8 cellular contexts compared by ENCODE assay signal in genomic region chr1:42957229-42957879, GRCh38. TPM values are rescaled to one million over a fixed set of nuclear protein-coding genes. Genes with fewer than 3 reads are reported as not detected.
DNase-seq lines count a peak whose midpoint lies in the region; ATAC-seq and TF ChIP-seq lines count a peak whose summit lies in the region.

No MANE protein-coding gene starts in this region.

- H2BK15ac ChIP-seq in neuronal stem cell (ENCODE audit: low read length): no peak overlapping the region

- DNase-seq in DND-41 (peak; percentile 20), endodermal cell (no peak), neuronal stem cell (ENCODE audit: low spot score) (no peak), NCI-H2171 (lab: John Stamatoyannopoulos, UW) (no peak), mucosa of gallbladder (ENCODE audit: low spot score) (no peak)
- no peak for DNase-seq in stimulated activated CD4-positive, alpha-beta T cell treated with anti-CD3 and anti-CD28 coated beads, Interleukin-15, amount 100 ng/mL, for 24 hours

- H3K18ac ChIP-seq in neuronal stem cell (ENCODE audit: low read length): peak overlapping the region; percentile 89

- peaks cover 13% of the 10 kb centered on the region for H3K27me3 Mint-ChIP-seq in endodermal cell (ENCODE audit: insufficient read depth)

- H3K4me3 ChIP-seq in DND-41 (ENCODE audit: low read depth in 1 of 2, low read length in 2 of 2) (peak overlapping the region; percentile 54 to 93), OCI-LY3 (ENCODE audit: low read length) (peak overlapping the region; percentile 95), endodermal cell (ENCODE audit: low read length) (peak overlapping the region; percentile 91), neuronal stem cell (ENCODE audit: low read length in 2 of 2) (peak overlapping the region; percentile 83 to 99)

- H3K36me3 ChIP-seq in DND-41 (ENCODE audit: insufficient read depth, low read length) (peaks cover 52% of the 10 kb centered on the region), OCI-LY3 (replicated peaks; ENCODE audit: low read depth, low read length) (peaks cover 16% of the 10 kb centered on the region), endodermal cell (ENCODE audit: control insufficient read depth, insufficient read depth, low read length) (peaks cover 10% of the 10 kb centered on the region), neuronal stem cell (replicated peaks in 1 of 2; ENCODE audit: control insufficient read depth in 2 of 2, insufficient read depth in 2 of 2, low read length in 2 of 2) (peaks cover 27 to 47% of the 10 kb centered on the region in 2 donors)

- peak overlapping the region; percentile 78 for H2BK5ac ChIP-seq in neuronal stem cell (ENCODE audit: low read length)

- no peak overlapping the region for H3K4ac ChIP-seq in neuronal stem cell (ENCODE audit: low read length)

- no peak overlapping the region for H4K8ac ChIP-seq in neuronal stem cell (ENCODE audit: low read depth, low read length)

- H4K20me1 ChIP-seq in DND-41 (ENCODE audit: insufficient read depth, low read length) (peaks cover 55% of the 10 kb centered on the region), OCI-LY3 (ENCODE audit: insufficient read depth, low read length) (peaks cover 50% of the 10 kb centered on the region)

- peak overlapping the region; percentile 84 for H3K27ac Mint-ChIP-seq in endodermal cell

- H3K27ac ChIP-seq in DND-41 (ENCODE audit: low read length) (peak overlapping the region; percentile 60), OCI-LY3 (ENCODE audit: low read length) (no peak overlapping the region), endodermal cell (ENCODE audit: low read depth, low read length) (peak overlapping the region; percentile 36), neuronal stem cell (replicated peaks; ENCODE audit: low read length) (no peak overlapping the region)

- peak overlapping the region; percentile 34; the same call in 1 of the 2 replicates for H2AFZ ChIP-seq in DND-41 (ENCODE audit: low read depth, low read length)
- no peak overlapping the region for H2AFZ ChIP-seq in OCI-LY3 (ENCODE audit: low read depth, low read length)
- H2AFZ ChIP-seq in neuronal stem cell (ENCODE audit: low read length): no peak overlapping the region

- no peak overlapping the region for H4K91ac ChIP-seq in neuronal stem cell (ENCODE audit: low read depth, low read length, poor library complexity)

- WGBS in endodermal cell (ENCODE audit: insufficient coverage in 1 of 2, insufficient read length in 1 of 2), 2 experiments: 3 to 7% methylated on average over 9 to 26 of the region's 26 CpGs
- no CpG with 5 or more reads among the region's 26 CpGs for WGBS in neuronal stem cell (ENCODE audit: extremely low coverage in 2 of 2, insufficient read length in 2 of 2, insufficient replicate concordance in 1 of 2), 2 donors

- H3K4me2 ChIP-seq in DND-41 (ENCODE audit: insufficient read depth, low read length): peak overlapping the region; percentile 69
- peak overlapping the region; percentile 96 for H3K4me2 ChIP-seq in OCI-LY3 (ENCODE audit: low read length)
- H3K4me2 ChIP-seq in neuronal stem cell (ENCODE audit: insufficient read depth, low read length, poor library complexity, severe bottlenecking): peak overlapping the region; percentile 51

- H3K23ac ChIP-seq in neuronal stem cell (ENCODE audit: low read depth, low read length, poor library complexity): peak overlapping the region; percentile 22

- H3K79me2 ChIP-seq in DND-41 (ENCODE audit: insufficient read depth, low read length) (peaks cover 69% of the 10 kb centered on the region), OCI-LY3 (ENCODE audit: low read length) (peaks cover 59% of the 10 kb centered on the region)

- no peaks in the 10 kb centered on the region for H3K9me3 ChIP-seq in DND-41 (ENCODE audit: insufficient read depth, low read length, severe bottlenecking)
- H3K9me3 ChIP-seq in OCI-LY3 (ENCODE audit: insufficient read depth, low read length): no peaks in the 10 kb centered on the region
- H3K9me3 ChIP-seq in endodermal cell (ENCODE audit: control insufficient read depth, low read length): no peaks in the 10 kb centered on the region
- H3K9me3 ChIP-seq in neuronal stem cell (replicated peaks in 1 of 2; ENCODE audit: control insufficient read depth in 2 of 2, insufficient read depth in 1 of 2, low read depth in 1 of 2, low read length in 2 of 2): no peaks in the 10 kb centered on the region

- peaks cover 32% of the 10 kb centered on the region for H3K4me1 Mint-ChIP-seq in endodermal cell

- peaks cover 2% of the 10 kb centered on the region for H3K79me1 ChIP-seq in neuronal stem cell (ENCODE audit: low read depth, low read length)

- H3K4me3 Mint-ChIP-seq in endodermal cell: peak overlapping the region; percentile 84

- no peaks in the 10 kb centered on the region for H3K9me3 Mint-ChIP-seq in endodermal cell

- H2BK12ac ChIP-seq in neuronal stem cell (ENCODE audit: low read length): no peak overlapping the region

- H2BK120ac ChIP-seq in neuronal stem cell (ENCODE audit: low read depth, low read length): no peak overlapping the region

- H3K14ac ChIP-seq in neuronal stem cell (ENCODE audit: low read length): peak overlapping the region; percentile 31

- ATAC-seq in DND-41 (ENCODE audit: insufficient read depth, low read depth): no peak
- no peak for ATAC-seq in HG02610 (IDR thresholded peaks at IDR 0.05; ENCODE audit: unreplicated experiment)

- no peak for TF ChIP-seq CTCF in DND-41 (IDR thresholded peaks at IDR 0.05; ENCODE audit: borderline replicate concordance, extremely low read depth, low read length, poor library complexity, severe bottlenecking)
- TF ChIP-seq CTCF in OCI-LY3 (IDR thresholded peaks at IDR 0.05; ENCODE audit: low read depth, low read length): no peak
- TF ChIP-seq CTCF in endodermal cell (conservative IDR thresholded peaks at IDR 0.05): no peak

- H3K9ac ChIP-seq in DND-41 (ENCODE audit: low read depth, low read length) (peak overlapping the region; percentile 92), OCI-LY3 (ENCODE audit: low read length) (peak overlapping the region; percentile 80), endodermal cell (ENCODE audit: extremely low read depth, low read length, poor library complexity, severe bottlenecking) (peak overlapping the region; percentile 72), neuronal stem cell (ENCODE audit: low read depth, low read length, poor library complexity) (peak overlapping the region; percentile 93)

- peaks cover 26% of the 10 kb centered on the region for H3K27me3 ChIP-seq in DND-41 (ENCODE audit: insufficient read depth, low read length, poor library complexity)
- no peaks in the 10 kb centered on the region; the same call in 1 of the 2 replicates for H3K27me3 ChIP-seq in OCI-LY3 (ENCODE audit: low read depth, low read length)
- peaks cover 18% of the 10 kb centered on the region for H3K27me3 ChIP-seq in endodermal cell (ENCODE audit: control insufficient read depth, insufficient read depth, low read length, poor library complexity, severe bottlenecking)
- H3K27me3 ChIP-seq in neuronal stem cell (ENCODE audit: control insufficient read depth in 3 of 3, insufficient read depth in 3 of 3, low read depth in 1 of 3, low read length in 3 of 3): no peaks in the 10 kb centered on the region

- H3K36me3 Mint-ChIP-seq in endodermal cell (ENCODE audit: low read depth): peaks cover 19% of the 10 kb centered on the region

- H2AK5ac ChIP-seq in neuronal stem cell (ENCODE audit: low read depth, low read length): peak overlapping the region; percentile 42

- H3K4me1 ChIP-seq in DND-41 (ENCODE audit: insufficient read depth, low read length) (peaks cover 55% of the 10 kb centered on the region), OCI-LY3 (ENCODE audit: low read length) (peaks cover 22% of the 10 kb centered on the region), endodermal cell (ENCODE audit: control insufficient read depth, insufficient read depth, low read length) (no peaks in the 10 kb centered on the region), neuronal stem cell (ENCODE audit: control insufficient read depth in 2 of 2, insufficient read depth in 1 of 2, low read depth in 1 of 2, low read length in 2 of 2) (peaks cover 47 to 57% of the 10 kb centered on the region in 2 donors)

RNA-seq across cellular contexts. Expression of gene SLC2A1, which starts 1.3 kb away (rescaled TPM):
- total RNA-seq in endodermal cell: 10 to 100 TPM; 42.5 to 69.7 TPM
- polyA plus RNA-seq in endodermal cell (2013, experiment 1 of 2): 172 TPM
- 136 TPM for polyA plus RNA-seq in endodermal cell (2013, experiment 2 of 2)
- polyA plus RNA-seq in neuronal stem cell (2013, experiment 1 of 2): 350 TPM
- 351 TPM for polyA plus RNA-seq in neuronal stem cell (2013, experiment 2 of 2)
- 142 TPM for total RNA-seq in mucosa of gallbladder

Comparison
In these comparisons a context has a peak if more than half of its experiments do, and no peak if none do; other contexts are left out.
1. H3K27ac ChIP-seq: peak in DND-41 (single experiment) and endodermal cell (single experiment); none in OCI-LY3 (single experiment) and neuronal stem cell (single experiment).
2. Peak in every context shown above with its lines, with median percentiles within 50 percentile points of each other: H3K4me2 ChIP-seq, H3K4me3 ChIP-seq and H3K9ac ChIP-seq.